ENCODE assay signal across 1 cellular context in genomic region chr7:50409856-50410468, GRCh38.
TF ChIP-seq lines count a peak whose summit lies in the region.

No MANE protein-coding gene starts in this region.

TF ChIP-seq in HepG2, 621 proteins besides CTCF, POLR2A, EP300 and RAD21 (continued from another document):
- TF ChIP-seq ZBTB25 (CRISPR knock-in tag; IDR thresholded peaks at IDR 0.05) (no peak), ZNF407 (CRISPR knock-in tag; IDR thresholded peaks at IDR 0.05; ENCODE audit: not compliant biosample characterization) (no peak), ZNF740 (CRISPR knock-in tag; IDR thresholded peaks at IDR 0.05) (no peak), ZFP36L2 (CRISPR knock-in tag; IDR thresholded peaks at IDR 0.05) (no peak), HNRNPH1 (optimal IDR thresholded peaks at IDR 0.05; ENCODE audit: low read depth, low read length) (no peak), RAD51 (IDR thresholded peaks at IDR 0.05; ENCODE audit: borderline replicate concordance) (no peak)
TF ChIP-seq in HepG2: peak in this region for 0.
